ENCODE assay signal across 9 cellular contexts in the genomic region with DNA sequence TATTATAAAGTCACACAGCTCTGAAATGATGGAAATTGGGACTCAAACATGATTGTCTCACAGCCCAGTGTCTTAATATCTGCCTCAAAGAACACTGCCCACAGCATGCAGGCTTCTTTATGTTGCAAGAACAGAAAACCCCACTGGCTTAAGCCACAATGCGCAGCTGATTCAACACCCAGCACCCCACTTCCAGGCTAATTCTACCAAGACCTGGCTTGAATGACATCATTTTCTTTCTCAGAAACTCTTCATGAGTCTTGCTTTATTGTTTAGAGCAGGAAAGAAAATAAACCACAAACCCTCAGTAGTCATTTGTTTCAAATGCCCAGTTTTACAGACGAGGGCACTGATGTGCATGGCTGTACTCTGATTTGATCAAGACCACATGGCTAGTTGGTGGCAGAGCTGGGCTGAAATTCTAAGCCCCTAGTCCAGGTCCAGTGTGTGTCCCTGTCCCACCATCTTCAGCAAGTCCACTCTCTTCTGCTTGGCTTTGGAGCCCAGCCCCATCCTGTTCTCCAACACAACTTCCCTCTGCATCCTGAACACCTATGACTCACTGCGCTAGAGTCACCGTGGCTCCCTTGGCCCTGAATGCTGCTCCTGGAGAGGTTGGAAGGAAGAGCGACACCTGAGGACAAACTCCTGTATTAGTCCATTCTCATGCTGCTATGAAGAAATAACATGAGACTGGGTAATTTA. TPM values are rescaled to one million over a fixed set of nuclear protein-coding genes. Genes with fewer than 3 reads are reported as not detected.
DNase-seq lines count a peak whose midpoint lies in the region; ATAC-seq, FAIRE-seq and TF ChIP-seq lines count a peak whose summit lies in the region.
"Had no signal": no experiment of that assay in that cellular context is flagged by ENCODE, and none has a peak within 500 bp of the region (broad histone marks: within the 10 kb centered on the region; RNA-seq: fewer than 3 reads in every experiment).

No MANE protein-coding gene starts in this region.

- TF ChIP-seq CTCF in AG09319 (IDR thresholded peaks at IDR 0.05; ENCODE audit: low read depth, low read length) (no peak), Loucy (conservative IDR thresholded peaks at IDR 0.05; ENCODE audit: low read length) (no peak), astrocyte (IDR thresholded peaks at IDR 0.05; ENCODE audit: insufficient read depth, low read depth, low read length) (no peak), liver (IDR thresholded peaks at IDR 0.05; ENCODE audit: low read depth, low read length, missing input control) (no peak)

- H3K9me2 ChIP-seq in Loucy (replicated peaks; ENCODE audit: low read depth, low read length): no peaks in the 10 kb centered on the region

- H3K27ac ChIP-seq in astrocyte (ENCODE audit: low read depth, low read length) (peak overlapping the region; percentile 86), liver (ENCODE audit: low read depth in 1 of 2, low read length in 2 of 2) (peak overlapping the region in 1 of 2 donors; percentile 23)

- no peak for ATAC-seq in GM18873 (IDR thresholded peaks at IDR 0.05; ENCODE audit: low FRiP score, unreplicated experiment)

- FAIRE-seq in astrocyte (lab: Jason Lieb, UNC) (no peak), urothelium cell line (lab: Jason Lieb, UNC) (peak; percentile 89)
- FAIRE-seq: colon had no signal

- peaks cover 2% of the 10 kb centered on the region for H3K27me3 Mint-ChIP-seq in astrocyte (ENCODE audit: low read depth, unreplicated experiment)

- H2AFZ ChIP-seq in Loucy (ENCODE audit: low read length): no peak overlapping the region
- H2AFZ ChIP-seq in astrocyte (ENCODE audit: low read depth, low read length): no peak overlapping the region

- H3K9ac ChIP-seq in Loucy (ENCODE audit: low read depth, low read length, poor library complexity, severe bottlenecking) (no peak overlapping the region), astrocyte (ENCODE audit: low read length) (peak overlapping the region; percentile 56), liver (ENCODE audit: low read depth in 1 of 2, low read length in 2 of 2) (no peak overlapping the region)

- no peaks in the 10 kb centered on the region for H3F3A ChIP-seq in Loucy (ENCODE audit: low read depth)

- peaks cover 53% of the 10 kb centered on the region for H3K4me1 Mint-ChIP-seq in astrocyte (ENCODE audit: low read depth, unreplicated experiment)

- H4K20me1 ChIP-seq in Loucy (ENCODE audit: insufficient read depth, low read length, poor library complexity, severe bottlenecking): no peaks in the 10 kb centered on the region
- no peaks in the 10 kb centered on the region for H4K20me1 ChIP-seq in astrocyte (ENCODE audit: insufficient read depth, low read length)

- no peaks in the 10 kb centered on the region for H3K79me2 ChIP-seq in Loucy (ENCODE audit: insufficient read depth, low read length)
- no peaks in the 10 kb centered on the region for H3K79me2 ChIP-seq in astrocyte (ENCODE audit: insufficient read depth, low read length)

- H3K4me2 ChIP-seq in Loucy (ENCODE audit: low read depth, low read length, poor library complexity, severe bottlenecking) (peak overlapping the region; percentile 18), astrocyte (ENCODE audit: low read length) (peak overlapping the region; percentile 69)

- WGBS in liver: 85% methylated on average over 5 of the region's 5 CpGs

- peak; percentile 81 for DNase-seq in AG09319 (ENCODE audit: extremely low read depth, low read depth)
- peak; percentile 95 for DNase-seq in astrocyte (ENCODE audit: low read depth)
- DNase-seq in urothelium cell line (ENCODE audit: low spot score): peak; percentile 57
- DNase-seq in posterior cingulate gyrus: no peak
- no peak for DNase-seq in NCI-H1105 treated with DMSO at 0.1 percent for 48 hours (lab: John Stamatoyannopoulos, UW)

- H3K4me3 ChIP-seq in Loucy (ENCODE audit: low read length, poor library complexity, severe bottlenecking) (no peak overlapping the region), astrocyte (ENCODE audit: insufficient read depth, low read depth, low read length) (no peak overlapping the region), liver (ENCODE audit: low read depth in 1 of 3, low read length in 3 of 3) (no peak overlapping the region)

- H3K27ac Mint-ChIP-seq in astrocyte (ENCODE audit: unreplicated experiment): peak overlapping the region; percentile 43

- H3K4me3 Mint-ChIP-seq in astrocyte (ENCODE audit: unreplicated experiment): peak overlapping the region; percentile 10

- TF ChIP-seq RAD21 in liver (IDR thresholded peaks at IDR 0.05): no peak

- H3K9me3 Mint-ChIP-seq in astrocyte (ENCODE audit: unreplicated experiment): no peaks in the 10 kb centered on the region

- H3K27me3 ChIP-seq in Loucy (ENCODE audit: insufficient read depth, low read length, poor library complexity, severe bottlenecking) (no peaks in the 10 kb centered on the region), astrocyte (ENCODE audit: insufficient read depth, low read length) (no peaks in the 10 kb centered on the region), liver (ENCODE audit: control insufficient read depth in 4 of 4, insufficient read depth in 4 of 4, low read length in 3 of 4) (no peaks in the 10 kb centered on the region)

- H3K36me3 ChIP-seq in Loucy (ENCODE audit: insufficient read depth, low read length): peaks cover 24% of the 10 kb centered on the region; the same call in 1 of the 2 replicates
- H3K36me3 ChIP-seq in astrocyte (ENCODE audit: insufficient read depth, low read length): no peaks in the 10 kb centered on the region
- H3K36me3 ChIP-seq in liver (ENCODE audit: control insufficient read depth in 4 of 4, insufficient read depth in 3 of 4, low read depth in 1 of 4, low read length in 3 of 4): peaks cover 0 to 8% (median under 1%) of the 10 kb centered on the region in 4 donors

- H3K9me3 ChIP-seq in Loucy (ENCODE audit: insufficient read depth, low read depth, low read length): no peaks in the 10 kb centered on the region
- H3K9me3 ChIP-seq in astrocyte (ENCODE audit: insufficient read depth, low read depth, low read length): no peaks in the 10 kb centered on the region
- H3K9me3 ChIP-seq in liver (ENCODE audit: control insufficient read depth in 4 of 4, low read length in 3 of 4): no peaks in the 10 kb centered on the region

- peaks cover 11% of the 10 kb centered on the region for H3K36me3 Mint-ChIP-seq in astrocyte (ENCODE audit: low read depth, unreplicated experiment)

- intact Hi-C loops in posterior cingulate gyrus (cut with DNase I): no loop called here

- H3K4me1 ChIP-seq in Loucy (ENCODE audit: insufficient read depth, low read length, poor library complexity, severe bottlenecking) (peaks cover 35% of the 10 kb centered on the region), astrocyte (ENCODE audit: insufficient read depth, low read length) (peaks cover 37% of the 10 kb centered on the region), liver (ENCODE audit: control insufficient read depth in 4 of 4, insufficient read depth in 4 of 4, low read length in 3 of 4) (peaks cover 0 to 22% (median 5%) of the 10 kb centered on the region in 4 donors)

TF ChIP-seq in liver, 16 proteins besides CTCF, POLR2A, EP300 and RAD21:
- peak; percentile 2 for TF ChIP-seq SP1 (IDR thresholded peaks at IDR 0.05)
- TF ChIP-seq NR2F2 (IDR thresholded peaks at IDR 0.05): no peak

RNA-seq across cellular contexts. Expression of a gene that starts 50.3 kb away (rescaled TPM):
- 195 and 203 TPM in 2 replicates for total RNA-seq in astrocyte
- total RNA-seq in liver: 100 to 1,000 TPM in 1 of 2 donors, 10 to 100 TPM in 1; 74.4 to 254 TPM
- 100 to 1,000 TPM in 1 of 2 donors, 10 to 100 TPM in 1; 89.7 to 205 TPM for polyA plus RNA-seq in liver

Comparison
In these comparisons a context has a peak if more than half of its experiments do, and no peak if none do; other contexts are left out.
1. DNase-seq: peak in AG09319 (single experiment), astrocyte (single experiment) and urothelium cell line (single experiment); none in posterior cingulate gyrus (0 of 10) and NCI-H1105 treated with DMSO at 0.1 percent for 48 hours (single experiment).